ENCODE assay signal across 10 cellular contexts in the genomic region with DNA sequence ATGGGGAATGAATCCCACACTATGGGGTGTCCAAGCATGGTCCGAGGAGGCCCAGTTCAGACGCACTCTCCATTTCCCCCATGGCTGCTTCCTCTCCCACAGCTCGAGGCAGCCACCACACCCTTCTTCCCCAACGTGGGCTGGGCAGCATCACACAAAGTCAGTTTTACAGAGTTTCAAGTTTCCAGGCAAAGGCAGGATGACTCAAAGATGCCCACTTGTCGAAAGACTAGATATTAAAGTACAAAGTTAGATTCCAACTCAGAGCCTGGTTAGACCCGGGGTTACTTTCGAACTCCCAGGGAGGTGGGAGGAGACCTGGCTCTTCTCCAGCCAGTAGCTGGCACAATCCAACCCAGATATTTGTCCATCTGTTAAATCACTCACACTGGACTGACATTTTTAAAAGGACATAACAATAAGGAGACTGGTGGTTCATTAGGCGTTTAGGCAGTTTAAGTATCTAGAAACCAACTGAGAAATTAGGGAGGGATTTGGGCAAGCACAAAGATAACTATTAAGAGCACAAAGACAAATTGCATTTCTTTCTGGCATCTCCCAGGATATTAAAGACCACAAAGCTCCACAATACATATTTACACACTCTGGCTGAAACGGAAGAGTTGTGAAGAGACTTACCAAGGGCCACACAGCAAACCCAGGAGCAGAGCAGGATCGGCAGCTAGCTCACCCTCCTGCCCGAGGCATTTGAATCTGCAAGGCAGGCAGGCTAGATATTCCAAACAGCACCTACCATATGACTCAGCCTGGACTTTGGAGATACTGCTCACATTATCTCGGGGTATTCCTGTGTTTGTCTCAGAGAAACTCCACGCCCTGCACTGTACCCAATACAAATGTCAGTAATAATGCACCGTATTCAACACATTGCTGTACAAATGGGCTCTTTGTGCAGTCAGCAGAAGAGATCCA. TPM values are rescaled to one million over a fixed set of nuclear protein-coding genes. Genes with fewer than 3 reads are reported as not detected.
DNase-seq lines count a peak whose midpoint lies in the region; ATAC-seq, FAIRE-seq and TF ChIP-seq lines count a peak whose summit lies in the region.
"Had no signal": no experiment of that assay in that cellular context is flagged by ENCODE, and none has a peak within 500 bp of the region (broad histone marks: within the 10 kb centered on the region; RNA-seq: fewer than 3 reads in every experiment).

No MANE protein-coding gene starts in this region.

- TF ChIP-seq POLR2A in body of pancreas (IDR thresholded peaks at IDR 0.05) = no peak

- H3K4me1 ChIP-seq in body of pancreas (peaks cover 17% of the 10 kb centered on the region), small intestine (ENCODE audit: control insufficient read depth in 2 of 2, insufficient read depth in 1 of 2, low read depth in 1 of 2, low read length in 1 of 2) (peaks cover 5 to 10% of the 10 kb centered on the region in 2 donors)

- H3K4me1 Mint-ChIP-seq in stimulated activated naive CD8-positive, alpha-beta T cell treated with anti-CD3 and anti-CD28 coated beads, Interleukin-15, amount 100 ng/mL, for 72 hours = no peaks in the 10 kb centered on the region
- peaks cover 6 to 13% of the 10 kb centered on the region in 2 donors for H3K4me1 Mint-ChIP-seq in immature natural killer cell

- H3K27ac Mint-ChIP-seq in stimulated activated naive CD8-positive, alpha-beta T cell treated with anti-CD3 and anti-CD28 coated beads, Interleukin-15, amount 100 ng/mL, for 72 hours = peak overlapping the region in 1 of 2 donors; percentile 6
- peak overlapping the region in 3 of 6 donors; percentile 4 to 26 (median 14) for H3K27ac Mint-ChIP-seq in immature natural killer cell
- H3K27ac Mint-ChIP-seq: T-helper 1 cell treated with Interleukin-12 subunit alpha and Interleukin-12 subunit beta and Interleukin-4 antibody, amounts not matched to agents 30 μg/mL and 1 μg/mL, for 36 hours had no signal

- no peak overlapping the region for H3K4me3 Mint-ChIP-seq in stimulated activated naive CD8-positive, alpha-beta T cell treated with anti-CD3 and anti-CD28 coated beads, Interleukin-15, amount 100 ng/mL, for 72 hours
- H3K4me3 Mint-ChIP-seq in immature natural killer cell = peak overlapping the region in 2 of 5 donors; percentile 2 to 12
- H3K4me3 Mint-ChIP-seq: T-helper 1 cell treated with Interleukin-12 subunit alpha and Interleukin-12 subunit beta and Interleukin-4 antibody, amounts not matched to agents 30 μg/mL and 1 μg/mL, for 36 hours had no signal

- 21 to 22% methylated on average over 14 of the region's 14 CpGs for WGBS in body of pancreas, 2 donors
- WGBS in small intestine, 3 donors = 12 to 40% (median 30%) methylated on average over 14 of the region's 14 CpGs

- no peaks in the 10 kb centered on the region for H3K36me3 Mint-ChIP-seq in immature natural killer cell

- peak overlapping the region in 2 of 4 donors; percentile 30 to 42 for H3K27ac ChIP-seq in body of pancreas
- peak overlapping the region; percentile 69 to 94 for H3K27ac ChIP-seq in small intestine (ENCODE audit: low read depth in 1 of 2, low read length in 1 of 2)

- ATAC-seq in body of pancreas (peak; percentile 56), HG03095 (IDR thresholded peaks at IDR 0.05; ENCODE audit: unreplicated experiment) (no peak), HG02588 (IDR thresholded peaks at IDR 0.05; ENCODE audit: unreplicated experiment) (no peak)
- ATAC-seq in stimulated activated naive CD8-positive, alpha-beta T cell treated with anti-CD3 and anti-CD28 coated beads, Interleukin-15, amount 100 ng/mL, for 72 hours = no peak

- intact Hi-C loops in body of pancreas (cut with DNase I) = no loop called here

- H3K4me3 ChIP-seq in body of pancreas (no peak overlapping the region), small intestine (ENCODE audit: low read depth in 1 of 2, low read length in 2 of 2) (peak overlapping the region in 1 of 2 donors; percentile 44)

- H3K27me3 Mint-ChIP-seq in stimulated activated naive CD8-positive, alpha-beta T cell treated with anti-CD3 and anti-CD28 coated beads, Interleukin-15, amount 100 ng/mL, for 72 hours = no peaks in the 10 kb centered on the region
- no peaks in the 10 kb centered on the region for H3K27me3 Mint-ChIP-seq in immature natural killer cell (ENCODE audit: low read depth in 3 of 3)

- no peak for TF ChIP-seq CTCF in body of pancreas (IDR thresholded peaks at IDR 0.05)

- no peaks in the 10 kb centered on the region for H3K36me3 ChIP-seq in body of pancreas (replicated peaks in 1 of 2; ENCODE audit: insufficient read depth in 1 of 2, low read depth in 2 of 2)
- no peaks in the 10 kb centered on the region for H3K36me3 ChIP-seq in small intestine (ENCODE audit: control insufficient read depth in 2 of 2, insufficient read depth in 2 of 2, low read length in 2 of 2)

- H3K27me3 ChIP-seq in body of pancreas (no peaks in the 10 kb centered on the region), small intestine (ENCODE audit: control insufficient read depth in 2 of 2, insufficient read depth in 2 of 2, low read length in 2 of 2) (no peaks in the 10 kb centered on the region)

- H3K9me3 Mint-ChIP-seq in stimulated activated naive CD8-positive, alpha-beta T cell treated with anti-CD3 and anti-CD28 coated beads, Interleukin-15, amount 100 ng/mL, for 72 hours = no peaks in the 10 kb centered on the region
- no peaks in the 10 kb centered on the region for H3K9me3 Mint-ChIP-seq in immature natural killer cell
- H3K9me3 Mint-ChIP-seq: T-helper 1 cell treated with Interleukin-12 subunit alpha and Interleukin-12 subunit beta and Interleukin-4 antibody, amounts not matched to agents 30 μg/mL and 1 μg/mL, for 36 hours had no signal

- no peaks in the 10 kb centered on the region for H3K9me3 ChIP-seq in body of pancreas
- no peaks in the 10 kb centered on the region for H3K9me3 ChIP-seq in small intestine (ENCODE audit: control insufficient read depth, low read depth)

- FAIRE-seq in small intestine (lab: Jason Lieb, UNC) = no peak
- FAIRE-seq: GM19239 had no signal

- peak; percentile 91 for DNase-seq in HT1080 (ENCODE audit: low read depth)
- DNase-seq in body of pancreas = peak; percentile 42 to 71 (median 68)
- DNase-seq in iPS-NIHi7 (ENCODE audit: extremely low spot score) = peak; percentile 37
- peak; percentile 95 for DNase-seq in small intestine
- no peak for DNase-seq in stimulated activated naive CD8-positive, alpha-beta T cell treated with anti-CD3 and anti-CD28 coated beads, Interleukin-15, amount 100 ng/mL, for 72 hours
- no peak for DNase-seq in immature natural killer cell

RNA-seq across cellular contexts. Expression of a gene that starts 34.8 kb away (rescaled TPM):
- 5.2 TPM in 2 replicates for total RNA-seq in HT1080 (2014; rRNA removed; shearing (Covaris generic))
- polyA plus RNA-seq in HT1080 (2015; cell fraction: cytosol; rRNA removed) = 6.1 and 7.9 TPM in 2 replicates
- polyA plus RNA-seq in HT1080 (2015; cell fraction: nucleus; rRNA removed) = 5.7 and 5.8 TPM in 2 replicates
- 1 to 10 TPM; 1.3 to 3.6 TPM for total RNA-seq in body of pancreas
- 10 to 100 TPM in 2 of 3 donors, 1 to 10 TPM in 1; 8.6 to 23.9 (median 11.6) TPM for polyA plus RNA-seq in small intestine
- 10 to 100 TPM; 12.4 to 19.2 (median 15.2) TPM for polyA plus RNA-seq in immature natural killer cell

Comparison
In these comparisons a context has a peak if more than half of its experiments do, and no peak if none do; other contexts are left out.
1. DNase-seq: peak in HT1080 (single experiment), body of pancreas (4 of 4), iPS-NIHi7 (single experiment) and small intestine (single experiment); none in stimulated activated naive CD8-positive, alpha-beta T cell treated with anti-CD3 and anti-CD28 coated beads, Interleukin-15, amount 100 ng/mL, for 72 hours (0 of 2) and immature natural killer cell (0 of 3).